ENCODE assay signal across 13 cellular contexts in the genomic region with DNA sequence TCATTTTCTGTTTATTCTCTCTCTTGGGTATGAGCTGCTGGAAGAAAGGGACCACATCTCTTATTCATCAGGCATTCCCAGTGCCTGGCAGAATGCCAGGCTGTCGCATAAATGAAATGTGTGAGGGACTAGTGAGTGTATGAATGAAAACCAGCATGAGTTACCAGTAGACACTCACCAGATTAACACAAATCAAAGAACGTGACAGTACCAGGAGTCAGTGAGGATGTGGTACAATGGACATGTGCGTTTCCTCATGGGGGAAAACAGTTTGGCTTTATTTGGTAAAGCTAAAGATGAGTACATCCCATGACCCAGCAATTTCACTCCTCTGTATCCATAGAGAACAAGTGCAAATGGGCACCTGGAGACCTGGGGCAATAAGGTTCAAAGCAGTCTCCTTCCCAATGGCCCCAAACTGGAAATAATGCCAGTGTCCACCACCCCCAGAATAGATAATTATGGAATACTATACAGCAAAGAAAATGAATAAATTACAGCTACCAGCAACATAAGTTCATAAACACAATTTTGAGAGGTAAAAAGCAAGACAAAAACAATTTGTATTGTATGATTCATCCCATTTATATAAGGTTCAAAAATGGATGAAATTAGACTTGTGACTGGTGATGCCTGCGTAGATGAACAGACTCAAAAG.
A peak's percentile ranks its signal among the peaks of the same experiment; 100 is the strongest.
DNase-seq lines count a peak whose midpoint lies in the region; ATAC-seq and TF ChIP-seq lines count a peak whose summit lies in the region.
"Had no signal": no experiment of that assay in that cellular context is flagged by ENCODE, and none has a peak within 500 bp of the region (broad histone marks: within the 10 kb centered on the region; RNA-seq: fewer than 3 reads in every experiment).

No MANE protein-coding gene starts in this region.

- in situ Hi-C loops in Caki2 (cut with HindIII; ENCODE audit: low pct_unique_long_range_greater_than_20kb, low sequenced_read_pairs) = no loop called here

- H3K9ac ChIP-seq in HCT116 (ENCODE audit: low read length) (no peak overlapping the region), PC-3 (ENCODE audit: low read length) (no peak overlapping the region)
- H3K9ac ChIP-seq: parathyroid adenoma had no signal

- H3K4me2 ChIP-seq in HCT116 (ENCODE audit: low read length) = peak overlapping the region; percentile 84
- no peak overlapping the region for H3K4me2 ChIP-seq in PC-3 (ENCODE audit: low read length)
- no peak overlapping the region for H3K4me2 ChIP-seq in hepatocyte

- H3K27me3 ChIP-seq in HCT116 (ENCODE audit: insufficient read depth, low read length) (no peaks in the 10 kb centered on the region), PC-3 (ENCODE audit: low read length) (peaks cover 19% of the 10 kb centered on the region), hepatocyte (peaks cover 6% of the 10 kb centered on the region), Peyer's patch (no peaks in the 10 kb centered on the region)

- ATAC-seq in HCT116 (no peak), PC-3 (no peak), HG03159 (IDR thresholded peaks at IDR 0.05; ENCODE audit: unreplicated experiment) (no peak)
- ATAC-seq: stimulated activated naive CD8-positive, alpha-beta T cell treated with anti-CD3 and anti-CD28 coated beads, Interleukin-15, amount 100 ng/mL, for 72 hours had no signal

- BruUV-seq in HCT116 (replicated peaks; lab: Mats Ljungman, UMichigan) (no TSS peak), PC-3 (replicated peaks; lab: Mats Ljungman, UMichigan) (no TSS peak)

- H3K9me2 ChIP-seq in HCT116 (ENCODE audit: insufficient read depth) = no peaks in the 10 kb centered on the region
- no peaks in the 10 kb centered on the region for H3K9me2 ChIP-seq in PC-3 (replicated peaks; ENCODE audit: low read length)
- no peaks in the 10 kb centered on the region for H3K9me2 ChIP-seq in hepatocyte (replicated peaks; ENCODE audit: insufficient read depth)

- H2AFZ ChIP-seq in HCT116 (ENCODE audit: low read depth, low read length, poor library complexity, severe bottlenecking) (no peak overlapping the region), PC-3 (ENCODE audit: low read length) (no peak overlapping the region), hepatocyte (no peak overlapping the region)

- H3K4me3 ChIP-seq in HCT116 (replicated peaks in 1 of 2; ENCODE audit: low read depth in 1 of 2, low read length in 2 of 2) (no peak overlapping the region), PC-3 (ENCODE audit: low read length) (no peak overlapping the region), hepatocyte (no peak overlapping the region), Peyer's patch (no peak overlapping the region)

- TF ChIP-seq POLR2A in HCT116 (IDR thresholded peaks at IDR 0.05; ENCODE audit: borderline replicate concordance, extremely low read depth, insufficient read depth, insufficient read length) (no peak), Peyer's patch (IDR thresholded peaks at IDR 0.05) (no peak)

- RAD21 ChIA-PET in HCT116 (lab: Charles Lee; ENCODE audit: low non-redundant PET in 1 of 2, low total read pairs in 2 of 2, uncharacterized antibody in 2 of 2, unreplicated experiment in 2 of 2) = no interaction called here

- no peaks in the 10 kb centered on the region for H3K79me2 ChIP-seq in HCT116 (ENCODE audit: insufficient read depth, low read length)
- H3K79me2 ChIP-seq in PC-3 (ENCODE audit: low read length) = no peaks in the 10 kb centered on the region
- H3K79me2 ChIP-seq in hepatocyte = no peaks in the 10 kb centered on the region
- H3K79me2 ChIP-seq: parathyroid adenoma had no signal

- no peak for TF ChIP-seq RAD21 in HCT116 (IDR thresholded peaks at IDR 0.05; ENCODE audit: low read depth)

- intact Hi-C loops in HCT116 (cut with micrococcal nuclease) = no loop called here
- intact Hi-C loops in PC-3 (cut with micrococcal nuclease) = no loop called here

- H3K27ac ChIP-seq in HCT116 (ENCODE audit: low read depth, low read length) = no peak overlapping the region
- H3K27ac ChIP-seq in PC-3 (ENCODE audit: low read length) = no peak overlapping the region
- H3K27ac ChIP-seq in hepatocyte = peak overlapping the region; percentile 76
- no peak overlapping the region for H3K27ac ChIP-seq in Peyer's patch
- H3K27ac ChIP-seq: parathyroid adenoma had no signal

- H3K9me3 ChIP-seq in HCT116 (ENCODE audit: control insufficient read depth in 1 of 2, insufficient read depth in 1 of 2, low read depth in 1 of 2, low read length in 2 of 2) (no peaks in the 10 kb centered on the region), PC-3 (ENCODE audit: low read length) (no peaks in the 10 kb centered on the region), hepatocyte (ENCODE audit: low read depth) (no peaks in the 10 kb centered on the region), Peyer's patch (no peaks in the 10 kb centered on the region)

- H3K36me3 ChIP-seq in HCT116 (ENCODE audit: control insufficient read depth in 1 of 2, insufficient read depth in 2 of 2, low read length in 2 of 2) (no peaks in the 10 kb centered on the region), PC-3 (ENCODE audit: low read depth, low read length) (no peaks in the 10 kb centered on the region), hepatocyte (replicated peaks; ENCODE audit: insufficient read depth, low read depth) (no peaks in the 10 kb centered on the region), Peyer's patch (no peaks in the 10 kb centered on the region)

- no peaks in the 10 kb centered on the region for H3F3A ChIP-seq in PC-3 (ENCODE audit: low read length, unreplicated experiment)

- H4K20me1 ChIP-seq in HCT116 (ENCODE audit: insufficient read depth) (no peaks in the 10 kb centered on the region), PC-3 (ENCODE audit: low read length) (no peaks in the 10 kb centered on the region), hepatocyte (ENCODE audit: insufficient read depth, poor library complexity, severe bottlenecking) (no peaks in the 10 kb centered on the region)

- POLR2A ChIA-PET in HCT116 (lab: Charles Lee) = interaction anchor here (1.2 to 1.9 kb wide), 2 partner anchors 10 to 13 kb away, joined by 3 to 6 read pairs; no protein-coding TSS in a partner anchor
- POLR2A ChIA-PET in PC-3 (lab: Charles Lee; ENCODE audit: unreplicated experiment) = no interaction called here

- H3K4me1 ChIP-seq in HCT116 (ENCODE audit: control insufficient read depth in 1 of 2, insufficient read depth in 2 of 2, low read length in 2 of 2) (peaks cover 29 to 32% of the 10 kb centered on the region in 2 experiments), PC-3 (ENCODE audit: insufficient read depth, low read length) (peaks cover 6% of the 10 kb centered on the region; the same call in 1 of the 2 replicates), hepatocyte (ENCODE audit: insufficient read depth) (peaks cover 7% of the 10 kb centered on the region), Peyer's patch (no peaks in the 10 kb centered on the region)
- H3K4me1 ChIP-seq: parathyroid adenoma had no signal

- CTCF ChIA-PET in HCT116 (lab: Charles Lee) (interaction anchor here (1.0 kb wide), 1 partner anchor 13 kb away, joined by 3 read pairs; no protein-coding TSS in a partner anchor), PC-3 (lab: Charles Lee) (no interaction called here)

- DNase-seq in Caki2 (ENCODE audit: low read depth) = peak; percentile 43
- DNase-seq in HCT116 (ENCODE audit: low read depth, low spot score) = no peak
- peak; percentile 41 for DNase-seq in PC-3
- no peak for DNase-seq in hepatocyte (ENCODE audit: low spot score)
- DNase-seq in Peyer's patch = no peak
- DNase-seq in NCI-H2081 treated with DMSO at 0.1 percent for 48 hours (lab: John Stamatoyannopoulos, UW) = no peak
- no peak for DNase-seq in activated gamma-delta T cell treated with Interleukin-2 at 50 U/mL for 16 hours
- DNase-seq: activated naive CD4-positive, alpha-beta T cell treated with anti-CD3 and anti-CD28 coated beads, Interleukin-2, amount 50 U/mL, for 16 hours; HCEC 1CT; Kasumi-1; stimulated activated naive CD8-positive, alpha-beta T cell treated with anti-CD3 and anti-CD28 coated beads, Interleukin-15, amount 100 ng/mL, for 72 hours had no signal

- no peak for TF ChIP-seq CTCF in HCT116 (IDR thresholded peaks at IDR 0.05 in 2 of 3, conservative IDR thresholded peaks at IDR 0.05 in 1 of 3; ENCODE audit: borderline replicate concordance in 1 of 3, insufficient read depth in 1 of 3, low read depth in 2 of 3, low read length in 2 of 3)
- no peak for TF ChIP-seq CTCF in PC-3 (conservative IDR thresholded peaks at IDR 0.05; ENCODE audit: low read depth, low read length)
- TF ChIP-seq CTCF in hepatocyte (IDR thresholded peaks at IDR 0.05; ENCODE audit: poor library complexity) = no peak
- no peak for TF ChIP-seq CTCF in Peyer's patch (IDR thresholded peaks at IDR 0.05)

- 78% methylated on average over 4 of the region's 4 CpGs for WGBS in hepatocyte (ENCODE audit: low lambda C conversion rate, missing lambda C conversion rate)

TF ChIP-seq in HCT116, 20 proteins besides CTCF, POLR2A, EP300 and RAD21:
- TF ChIP-seq JUND (IDR thresholded peaks at IDR 0.05) = no peak
- TF ChIP-seq EGR1 (IDR thresholded peaks at IDR 0.05; ENCODE audit: low read depth) = no peak
- TF ChIP-seq ZNF274 (IDR thresholded peaks at IDR 0.05; ENCODE audit: low read depth, low read length) = no peak
- no peak for TF ChIP-seq MAX (IDR thresholded peaks at IDR 0.05)
- no peak for TF ChIP-seq EZH2phosphoT487 (IDR thresholded peaks at IDR 0.05; ENCODE audit: borderline replicate concordance)
- no peak for TF ChIP-seq ZFX (IDR thresholded peaks at IDR 0.05)
- no peak for TF ChIP-seq FOSL1 (IDR thresholded peaks at IDR 0.05; ENCODE audit: low read depth)
- TF ChIP-seq SRF (IDR thresholded peaks at IDR 0.05; ENCODE audit: low read depth) = no peak
- TF ChIP-seq, protein P1, sequence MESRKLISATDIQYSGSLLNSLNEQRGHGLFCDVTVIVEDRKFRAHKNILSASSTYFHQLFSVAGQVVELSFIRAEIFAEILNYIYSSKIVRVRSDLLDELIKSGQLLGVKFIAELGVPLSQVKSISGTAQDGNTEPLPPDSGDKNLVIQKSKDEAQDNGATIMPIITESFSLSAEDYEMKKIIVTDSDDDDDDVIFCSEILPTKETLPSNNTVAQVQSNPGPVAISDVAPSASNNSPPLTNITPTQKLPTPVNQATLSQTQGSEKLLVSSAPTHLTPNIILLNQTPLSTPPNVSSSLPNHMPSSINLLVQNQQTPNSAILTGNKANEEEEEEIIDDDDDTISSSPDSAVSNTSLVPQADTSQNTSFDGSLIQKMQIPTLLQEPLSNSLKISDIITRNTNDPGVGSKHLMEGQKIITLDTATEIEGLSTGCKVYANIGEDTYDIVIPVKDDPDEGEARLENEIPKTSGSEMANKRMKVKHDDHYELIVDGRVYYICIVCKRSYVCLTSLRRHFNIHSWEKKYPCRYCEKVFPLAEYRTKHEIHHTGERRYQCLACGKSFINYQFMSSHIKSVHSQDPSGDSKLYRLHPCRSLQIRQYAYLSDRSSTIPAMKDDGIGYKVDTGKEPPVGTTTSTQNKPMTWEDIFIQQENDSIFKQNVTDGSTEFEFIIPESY (IDR thresholded peaks at IDR 0.05; ENCODE audit: extremely low read depth, insufficient replicate concordance, low read length) = no peak
TF ChIP-seq in HCT116: peak in this region for 0.

Comparison
In these comparisons a context has a peak if more than half of its experiments do, and no peak if none do; other contexts are left out.
1. DNase-seq: peak in Caki2 (single experiment) and PC-3 (single experiment); none in HCT116 (single experiment), hepatocyte (single experiment), Peyer's patch (0 of 3), NCI-H2081 treated with DMSO at 0.1 percent for 48 hours (single experiment) and activated gamma-delta T cell treated with Interleukin-2 at 50 U/mL for 16 hours (single experiment).